19 cellular contexts compared by ENCODE assay signal in genomic region chr7:124810605-124811004, GRCh38. TPM values are rescaled to one million over a fixed set of nuclear protein-coding genes. Genes with fewer than 3 reads are reported as not detected.
"Had no signal": no experiment of that assay in that cellular context is flagged by ENCODE, and none has a peak within 500 bp of the region (broad histone marks: within the 10 kb centered on the region; RNA-seq: fewer than 3 reads in every experiment).

No MANE protein-coding gene starts in this region.

- H3K27ac Mint-ChIP-seq: dendritic cell treated with granulocyte-macrophage colony-stimulating factor and Interleukin-4, amounts not matched to agents 40 ng/mL and 50 ng/mL, for 4 days; effector memory CD8-positive, alpha-beta T cell; naive thymus-derived CD8-positive, alpha-beta T cell; stimulated activated effector memory CD8-positive, alpha-beta T cell treated with anti-CD3 and anti-CD28 coated beads, Interleukin-12 subunit alpha, Interleukin-12 subunit beta, amount 100 ng/mL, for 72 hours had no signal

- H3K4me3 Mint-ChIP-seq: dendritic cell treated with granulocyte-macrophage colony-stimulating factor and Interleukin-4, amounts not matched to agents 40 ng/mL and 50 ng/mL, for 4 days; effector memory CD8-positive, alpha-beta T cell; naive thymus-derived CD8-positive, alpha-beta T cell; stimulated activated effector memory CD8-positive, alpha-beta T cell treated with anti-CD3 and anti-CD28 coated beads, Interleukin-12 subunit alpha, Interleukin-12 subunit beta, amount 100 ng/mL, for 72 hours had no signal

- H3K4me1 ChIP-seq: esophagus muscularis mucosa, heart left ventricle, prostate gland, right lobe of liver, transverse colon had no signal

- H3K36me3 Mint-ChIP-seq: naive thymus-derived CD8-positive, alpha-beta T cell; stimulated activated effector memory CD8-positive, alpha-beta T cell treated with anti-CD3 and anti-CD28 coated beads, Interleukin-12 subunit alpha, Interleukin-12 subunit beta, amount 100 ng/mL, for 72 hours had no signal

- H3K27me3 ChIP-seq: esophagus muscularis mucosa, heart left ventricle, pancreas, right lobe of liver, transverse colon had no signal

- H3K27ac ChIP-seq: epithelial cell of prostate, esophagus muscularis mucosa, heart left ventricle, pancreas, prostate gland, right lobe of liver, thoracic aorta, transverse colon had no signal

- H3K4me3 ChIP-seq: esophagus muscularis mucosa, heart left ventricle, mucosa of descending colon, pancreas, prostate gland, right lobe of liver, thoracic aorta, transverse colon had no signal

- H3K4me1 Mint-ChIP-seq: naive thymus-derived CD8-positive, alpha-beta T cell; stimulated activated effector memory CD8-positive, alpha-beta T cell treated with anti-CD3 and anti-CD28 coated beads, Interleukin-12 subunit alpha, Interleukin-12 subunit beta, amount 100 ng/mL, for 72 hours had no signal

- DNase-seq: effector memory CD8-positive, alpha-beta T cell; heart left ventricle; kidney glomerular epithelial cell; mucosa of descending colon; naive thymus-derived CD8-positive, alpha-beta T cell; occipital lobe; pancreas; right lobe of liver; stimulated activated CD4-positive, alpha-beta T cell treated with anti-CD3 and anti-CD28 coated beads, Interleukin-4, amount 100 ng/mL, for 1 hour; stimulated activated CD8-positive, alpha-beta memory T cell treated with anti-CD3 and anti-CD28 coated beads, Interleukin-4, amount 100 ng/mL, for 48 hours; stimulated activated naive CD8-positive, alpha-beta T cell treated with anti-CD3 and anti-CD28 coated beads, Interleukin-15, Interleukin-2, amounts not matched to agents 100 U/mL and 50 U/mL, for 24 hours; transverse colon had no signal

- H3K36me3 ChIP-seq: esophagus muscularis mucosa, heart left ventricle, pancreas, prostate gland, right lobe of liver, thoracic aorta, transverse colon had no signal

- ATAC-seq: effector memory CD8-positive, alpha-beta T cell; heart left ventricle; mucosa of descending colon; naive thymus-derived CD8-positive, alpha-beta T cell; pancreas; right lobe of liver; stimulated activated effector memory CD8-positive, alpha-beta T cell treated with anti-CD3 and anti-CD28 coated beads, Interleukin-12 subunit alpha, Interleukin-12 subunit beta, amount 100 ng/mL, for 72 hours; stimulated activated naive CD8-positive, alpha-beta T cell treated with anti-CD3 and anti-CD28 coated beads, Interleukin-15, Interleukin-2, amounts not matched to agents 100 U/mL and 50 U/mL, for 24 hours had no signal

- H3K9me3 ChIP-seq: esophagus muscularis mucosa, heart left ventricle, mucosa of descending colon, pancreas, prostate gland, right lobe of liver, thoracic aorta, transverse colon had no signal

RNA-seq across cellular contexts. Expression of gene GPR37, which starts 45.0 kb away (rescaled TPM):
- total RNA-seq: mesenteric fat pad; naive thymus-derived CD8-positive, alpha-beta T cell had no signal
